In genomic region chr9:93949073-93949693, GRCh38 we compare ENCODE assay signal across 23 cellular contexts. TPM values are rescaled to one million over a fixed set of nuclear protein-coding genes. Genes with fewer than 3 reads are reported as not detected.
DNase-seq lines count a peak whose midpoint lies in the region; ATAC-seq and TF ChIP-seq lines count a peak whose summit lies in the region.
"Had no signal": no experiment of that assay in that cellular context is flagged by ENCODE, and none has a peak within 500 bp of the region (broad histone marks: within the 10 kb centered on the region; RNA-seq: fewer than 3 reads in every experiment).

No MANE protein-coding gene starts in this region.

- no peak for TF ChIP-seq CTCF in chondrocyte (IDR thresholded peaks at IDR 0.05)
- no peak for TF ChIP-seq CTCF in stomach (IDR thresholded peaks at IDR 0.05)
- no peak for TF ChIP-seq CTCF in right atrium auricular region (IDR thresholded peaks at IDR 0.05)

- peak; percentile 39 for DNase-seq in activated CD4-positive, alpha-beta T cell treated with anti-CD3 and anti-CD28 coated beads for 36 hours
- DNase-seq in activated CD4-positive, alpha-beta T cell treated with anti-CD3 and anti-CD28 coated beads, Interleukin-2, amount 50 U/mL, for 48 hours = no peak
- DNase-seq in chondrocyte (ENCODE audit: low spot score) (peak; percentile 83), stomach (no peak), SK-N-DZ (ENCODE audit: low spot score) (no peak), right atrium auricular region (ENCODE audit: low spot score) (no peak)
- DNase-seq: 8988T; activated B cell treated with CpG ODN at 0.5 μM for 24 hours; activated T-cell treated with anti-CD3 and anti-CD28 coated beads, Interleukin-2, amount 50 U/mL, for 24 hours; brain microvascular endothelial cell; CD4-positive, alpha-beta memory T cell; gastrocnemius medialis; NCI-H1048; NCI-H187; nucleus accumbens; stimulated activated CD4-positive, alpha-beta T cell treated with anti-CD3 and anti-CD28 coated beads, Interleukin-4, amount 100 ng/mL, for 1 hour; stimulated activated naive CD4-positive, alpha-beta T cell; tibial artery had no signal

- CTCF ChIA-PET in activated CD4-positive, alpha-beta T cell treated with anti-CD3 and anti-CD28 coated beads for 36 hours (lab: Charles Lee) = interaction anchor here (0.6 to 1.5 kb wide), 4 partner anchors 13 to 998 kb away, joined by 3 to 6 read pairs (median 4); no protein-coding TSS in a partner anchor

- H3K27me3 Mint-ChIP-seq in activated CD4-positive, alpha-beta T cell treated with anti-CD3 and anti-CD28 coated beads for 36 hours = peaks cover 79% of the 10 kb centered on the region
- peaks cover 85% of the 10 kb centered on the region for H3K27me3 Mint-ChIP-seq in chondrocyte (ENCODE audit: low read depth)

- no peak overlapping the region for H3K27ac ChIP-seq in iPS-20b (ENCODE audit: low read length)
- H3K27ac ChIP-seq in stomach = peak overlapping the region in 3 of 5 donors; percentile 50 to 93 (median 90)
- H3K27ac ChIP-seq in right atrium auricular region = no peak overlapping the region
- H3K27ac ChIP-seq: brain microvascular endothelial cell, gastrocnemius medialis, tibial artery had no signal

- 9 to 42% (median 18%) methylated on average over 10 to 32 of the region's 32 CpGs for WGBS in stomach, 5 donors

- peaks cover 42% of the 10 kb centered on the region for H3K4me1 Mint-ChIP-seq in activated CD4-positive, alpha-beta T cell treated with anti-CD3 and anti-CD28 coated beads for 36 hours
- H3K4me1 Mint-ChIP-seq in chondrocyte (ENCODE audit: low read depth) = peaks cover 40% of the 10 kb centered on the region

- no peak overlapping the region for H3K27ac Mint-ChIP-seq in activated CD4-positive, alpha-beta T cell treated with anti-CD3 and anti-CD28 coated beads for 36 hours
- H3K27ac Mint-ChIP-seq in chondrocyte (ENCODE audit: unreplicated experiment) = no peak overlapping the region
- H3K27ac Mint-ChIP-seq: activated B cell treated with CpG ODN at 0.5 μM for 24 hours; activated T-cell treated with anti-CD3 and anti-CD28 coated beads, Interleukin-2, amount 50 U/mL, for 24 hours; CD4-positive, alpha-beta memory T cell; T-helper 2 cell treated with Interferon-gamma antibody and Interleukin-4, amounts not matched to agents 5 μg/mL and 100 μg/mL, for 36 hours had no signal

- no peaks in the 10 kb centered on the region for H3K36me3 Mint-ChIP-seq in activated CD4-positive, alpha-beta T cell treated with anti-CD3 and anti-CD28 coated beads for 36 hours (ENCODE audit: low read depth)
- H3K36me3 Mint-ChIP-seq in chondrocyte (ENCODE audit: low read depth) = peaks cover 5% of the 10 kb centered on the region
- H3K36me3 Mint-ChIP-seq: CD4-positive, alpha-beta memory T cell had no signal

- H3K9me3 ChIP-seq in iPS-20b (ENCODE audit: insufficient read depth, low read depth, low read length) (peaks cover 4% of the 10 kb centered on the region; the same call in 1 of the 2 replicates), stomach (no peaks in the 10 kb centered on the region), right atrium auricular region (no peaks in the 10 kb centered on the region)
- H3K9me3 ChIP-seq: gastrocnemius medialis, tibial artery had no signal

- H3K36me3 ChIP-seq in iPS-20b (ENCODE audit: insufficient read depth, low read depth, low read length) = no peaks in the 10 kb centered on the region
- H3K36me3 ChIP-seq in stomach = peaks cover 0 to 21% (median 0%) of the 10 kb centered on the region in 4 donors
- no peaks in the 10 kb centered on the region for H3K36me3 ChIP-seq in right atrium auricular region
- H3K36me3 ChIP-seq: brain microvascular endothelial cell, gastrocnemius medialis, tibial artery had no signal

- POLR2A ChIA-PET in activated CD4-positive, alpha-beta T cell treated with anti-CD3 and anti-CD28 coated beads for 36 hours (lab: Charles Lee) = no interaction called here

- TF ChIP-seq POLR2A in stomach (IDR thresholded peaks at IDR 0.05) = no peak

- H3K4me1 ChIP-seq in iPS-20b (ENCODE audit: insufficient read depth, low read length) (peaks cover 15% of the 10 kb centered on the region), stomach (peaks cover 34 to 86% (median 71%) of the 10 kb centered on the region in 4 donors), right atrium auricular region (peaks cover 0 to 55% of the 10 kb centered on the region in 2 donors)

- TF ChIP-seq EP300 in stomach (IDR thresholded peaks at IDR 0.05) = no peak

- no peak overlapping the region for H3K4me3 Mint-ChIP-seq in activated CD4-positive, alpha-beta T cell treated with anti-CD3 and anti-CD28 coated beads for 36 hours
- H3K4me3 Mint-ChIP-seq in chondrocyte (ENCODE audit: unreplicated experiment) = no peak overlapping the region
- H3K4me3 Mint-ChIP-seq: activated B cell treated with CpG ODN at 0.5 μM for 24 hours; activated T-cell treated with anti-CD3 and anti-CD28 coated beads, Interleukin-2, amount 50 U/mL, for 24 hours; T-helper 2 cell treated with Interferon-gamma antibody and Interleukin-4, amounts not matched to agents 5 μg/mL and 100 μg/mL, for 36 hours had no signal

- peaks cover 100% of the 10 kb centered on the region for H3K27me3 ChIP-seq in iPS-20b (ENCODE audit: insufficient read depth, low read length)
- H3K27me3 ChIP-seq in stomach = peaks cover 8 to 100% (median 95%) of the 10 kb centered on the region in 3 donors
- peaks cover 53 to 66% of the 10 kb centered on the region in 2 donors for H3K27me3 ChIP-seq in right atrium auricular region

- no peaks in the 10 kb centered on the region for H3K9me3 Mint-ChIP-seq in activated CD4-positive, alpha-beta T cell treated with anti-CD3 and anti-CD28 coated beads for 36 hours (ENCODE audit: low read depth)
- peaks cover 6% of the 10 kb centered on the region for H3K9me3 Mint-ChIP-seq in chondrocyte (ENCODE audit: low read depth)
- H3K9me3 Mint-ChIP-seq: activated B cell treated with CpG ODN at 0.5 μM for 24 hours; activated T-cell treated with anti-CD3 and anti-CD28 coated beads, Interleukin-2, amount 50 U/mL, for 24 hours; T-helper 2 cell treated with Interferon-gamma antibody and Interleukin-4, amounts not matched to agents 5 μg/mL and 100 μg/mL, for 36 hours had no signal

- no peak overlapping the region for H3K9ac ChIP-seq in iPS-20b (ENCODE audit: low read depth, low read length)

- intact Hi-C loops in activated CD4-positive, alpha-beta T cell treated with anti-CD3 and anti-CD28 coated beads for 36 hours (cut with DNase I, micrococcal nuclease) = no loop called here
- intact Hi-C loops in stomach (cut with DNase I; ENCODE audit: low total_unique reads) = no loop called here

- H3K4me3 ChIP-seq in iPS-20b (ENCODE audit: low read length) (peak overlapping the region; percentile 61; the same call in 1 of the 2 replicates), stomach (no peak overlapping the region), right atrium auricular region (no peak overlapping the region)
- H3K4me3 ChIP-seq: gastrocnemius medialis, tibial artery had no signal

- ATAC-seq in activated CD4-positive, alpha-beta T cell treated with anti-CD3 and anti-CD28 coated beads for 36 hours = no peak
- ATAC-seq in GM18867 (IDR thresholded peaks at IDR 0.05; ENCODE audit: unreplicated experiment) = no peak
- ATAC-seq: gastrocnemius medialis had no signal

RNA-seq across cellular contexts. Expression of gene BARX1, which starts 6.0 kb away (rescaled TPM):
- total RNA-seq in activated CD4-positive, alpha-beta T cell treated with anti-CD3 and anti-CD28 coated beads for 36 hours = 1 to 10 TPM; 1.8 to 1.9 TPM
- total RNA-seq in chondrocyte = 0.77 to 6.7 TPM (median 2.1 TPM) in 3 replicates
- total RNA-seq in stomach = 100 to 1,000 TPM in 1 of 5 donors, 10 to 100 TPM in 3, not detected in 1; 42.0 to 213 (median 70.4) TPM
- polyA plus RNA-seq in stomach = 100 to 1,000 TPM; 141 to 256 (median 151) TPM
- polyA plus RNA-seq in SK-N-DZ (2014; cell fraction: cytosol; rRNA removed) = 0.44 and 1.1 TPM in 2 replicates
- 0.18 and 0.28 TPM in 2 replicates for polyA plus RNA-seq in SK-N-DZ (2014; cell fraction: nucleus; rRNA removed)
- total RNA-seq in right atrium auricular region = not detected
- total RNA-seq: activated B cell treated with CpG ODN at 0.5 μM for 24 hours; CD4-positive, alpha-beta memory T cell; gastrocnemius medialis; lung microvascular endothelial cell; RPMI7951 had no signal
- polyA plus RNA-seq: CD4-positive, alpha-beta memory T cell had no signal

Comparison
In these comparisons a context has a peak if more than half of its experiments do, and no peak if none do; other contexts are left out.
1. DNase-seq: peak in activated CD4-positive, alpha-beta T cell treated with anti-CD3 and anti-CD28 coated beads for 36 hours (single experiment) and chondrocyte (single experiment); none in activated CD4-positive, alpha-beta T cell treated with anti-CD3 and anti-CD28 coated beads, Interleukin-2, amount 50 U/mL, for 48 hours (0 of 2), stomach (single experiment), SK-N-DZ (single experiment) and right atrium auricular region (single experiment).
2. H3K27ac ChIP-seq: peak in stomach (3 of 5); none in iPS-20b (single experiment) and right atrium auricular region (0 of 2).